8 cellular contexts compared by ENCODE assay signal in the genomic region with DNA sequence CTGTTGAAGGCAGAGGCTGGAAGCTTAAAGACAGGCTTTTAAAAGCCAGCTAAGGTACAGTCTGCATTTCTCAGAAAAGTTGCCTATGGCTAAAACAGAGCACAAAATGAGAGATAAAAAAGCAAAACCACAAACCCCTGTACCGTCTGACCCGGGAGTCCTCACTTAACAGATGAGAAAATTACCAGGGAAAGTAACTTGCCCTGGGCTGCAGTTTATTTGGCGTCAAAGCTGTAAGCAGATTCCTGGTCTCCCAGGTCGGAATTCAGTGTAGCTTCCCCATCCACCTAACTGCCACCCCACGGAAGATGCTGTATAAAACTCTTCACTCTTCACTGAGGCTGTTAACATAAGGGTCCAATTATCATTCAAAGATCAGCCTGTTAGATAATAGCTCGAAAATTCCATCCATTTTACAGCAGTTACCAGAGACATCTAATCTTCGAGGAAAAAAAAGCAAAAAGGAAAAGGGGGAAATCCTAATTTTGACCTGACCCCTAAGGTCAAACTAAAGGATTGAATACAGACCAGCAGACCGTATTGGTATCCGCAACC. TPM values are rescaled to one million over a fixed set of nuclear protein-coding genes. Genes with fewer than 3 reads are reported as not detected.
A peak's percentile ranks its signal among the peaks of the same experiment; 100 is the strongest.
DNase-seq lines count a peak whose midpoint lies in the region; ATAC-seq and TF ChIP-seq lines count a peak whose summit lies in the region.

No MANE protein-coding gene starts in this region.

- no peak for TF ChIP-seq RAD21 in HCT116 (IDR thresholded peaks at IDR 0.05; ENCODE audit: low read depth)

- H3K27me3 ChIP-seq in HCT116 (ENCODE audit: insufficient read depth, low read length), result no peaks in the 10 kb centered on the region

- BruUV-seq in HCT116 (replicated peaks; lab: Mats Ljungman, UMichigan), result TSS peak; percentile 61

- RAD21 ChIA-PET in HCT116 (lab: Charles Lee; ENCODE audit: low non-redundant PET in 1 of 2, low total read pairs in 2 of 2, uncharacterized antibody in 2 of 2, unreplicated experiment in 2 of 2), result no interaction called here

- peak overlapping the region; percentile 79 for H3K4me2 ChIP-seq in HCT116 (ENCODE audit: low read length)

- TF ChIP-seq CTCF in HCT116 (IDR thresholded peaks at IDR 0.05 in 2 of 3, conservative IDR thresholded peaks at IDR 0.05 in 1 of 3; ENCODE audit: borderline replicate concordance in 1 of 3, insufficient read depth in 1 of 3, low read depth in 2 of 3, low read length in 2 of 3), result no peak
- no peak for TF ChIP-seq CTCF in WTC11 (IDR thresholded peaks at IDR 0.05)

- H3K27ac ChIP-seq in HCT116 (ENCODE audit: low read depth, low read length), result peak overlapping the region; percentile 99

- H3K27me3 Mint-ChIP-seq in WTC11 (ENCODE audit: low read depth), result peaks cover 22% of the 10 kb centered on the region

- peak overlapping the region; percentile 95 for H3K27ac Mint-ChIP-seq in WTC11
- H3K27ac Mint-ChIP-seq in stimulated activated effector memory CD8-positive, alpha-beta T cell treated with anti-CD3 and anti-CD28 coated beads, Interleukin-12 subunit alpha, Interleukin-12 subunit beta, amount 100 ng/mL, for 72 hours, result peak overlapping the region; percentile 67

- H3K36me3 Mint-ChIP-seq in WTC11, result peaks cover 2% of the 10 kb centered on the region; the same call in 1 of the 2 replicates
- peaks cover 20% of the 10 kb centered on the region for H3K36me3 Mint-ChIP-seq in stimulated activated effector memory CD8-positive, alpha-beta T cell treated with anti-CD3 and anti-CD28 coated beads, Interleukin-12 subunit alpha, Interleukin-12 subunit beta, amount 100 ng/mL, for 72 hours

- H4K20me1 ChIP-seq in HCT116 (ENCODE audit: insufficient read depth), result peaks cover 12% of the 10 kb centered on the region; the same call in 1 of the 2 replicates

- peak overlapping the region; percentile 96 for H3K4me3 Mint-ChIP-seq in WTC11
- peak overlapping the region; percentile 89 for H3K4me3 Mint-ChIP-seq in stimulated activated effector memory CD8-positive, alpha-beta T cell treated with anti-CD3 and anti-CD28 coated beads, Interleukin-12 subunit alpha, Interleukin-12 subunit beta, amount 100 ng/mL, for 72 hours

- peaks cover 9 to 19% of the 10 kb centered on the region in 2 experiments; a peak in 3 of 4 replicates for H3K4me1 ChIP-seq in HCT116 (ENCODE audit: control insufficient read depth in 1 of 2, insufficient read depth in 2 of 2, low read length in 2 of 2)

- POLR2A ChIA-PET in HCT116 (lab: Charles Lee) (no interaction called here), WTC11 (lab: Charles Lee) (interaction anchor here (0.7 kb wide), 1 partner anchor 15 kb away, joined by 3 read pairs; no protein-coding TSS in a partner anchor)

- CTCF ChIA-PET in HCT116 (lab: Charles Lee) (no interaction called here), WTC11 (lab: Charles Lee) (interaction anchor here (0.9 to 1.3 kb wide), 2 partner anchors 99 to 152 kb away, joined by 3 to 8 read pairs; no protein-coding TSS in a partner anchor)

- peak overlapping the region; percentile 85 to 91 for H3K4me3 ChIP-seq in HCT116 (replicated peaks in 1 of 2; ENCODE audit: low read depth in 1 of 2, low read length in 2 of 2)
- H3K4me3 ChIP-seq in iPS-11a (ENCODE audit: low read depth, low read length), result peak overlapping the region; percentile 75

- no peaks in the 10 kb centered on the region for H3K9me2 ChIP-seq in HCT116 (ENCODE audit: insufficient read depth)

- intact Hi-C loops in HCT116 (cut with micrococcal nuclease), result loop anchor here (2.0 kb wide), 1 partner anchor 100 kb away; no protein-coding TSS in a partner anchor

- H3K79me2 ChIP-seq in HCT116 (ENCODE audit: insufficient read depth, low read length), result peaks cover 67% of the 10 kb centered on the region

- TF ChIP-seq POLR2A in HCT116 (IDR thresholded peaks at IDR 0.05; ENCODE audit: borderline replicate concordance, extremely low read depth, insufficient read depth, insufficient read length), result no peak

- H3K4me1 Mint-ChIP-seq in WTC11, result peaks cover 35% of the 10 kb centered on the region
- peaks cover 34% of the 10 kb centered on the region for H3K4me1 Mint-ChIP-seq in stimulated activated effector memory CD8-positive, alpha-beta T cell treated with anti-CD3 and anti-CD28 coated beads, Interleukin-12 subunit alpha, Interleukin-12 subunit beta, amount 100 ng/mL, for 72 hours

- ATAC-seq in HCT116 (no peak), WTC11 (no peak)
- ATAC-seq in stimulated activated effector memory CD8-positive, alpha-beta T cell treated with anti-CD3 and anti-CD28 coated beads, Interleukin-12 subunit alpha, Interleukin-12 subunit beta, amount 100 ng/mL, for 72 hours, result no peak
- ATAC-seq in activated CD4-positive, CD25-positive, alpha-beta regulatory T cell treated with anti-CD3 and anti-CD28 coated beads, Interleukin-2, amount 50 U/mL, for 24 hours, result no peak

- H3K9me3 ChIP-seq in HCT116 (ENCODE audit: control insufficient read depth in 1 of 2, insufficient read depth in 1 of 2, low read depth in 1 of 2, low read length in 2 of 2), result no peaks in the 10 kb centered on the region

- no peak overlapping the region for H2AFZ ChIP-seq in HCT116 (ENCODE audit: low read depth, low read length, poor library complexity, severe bottlenecking)

- H3K9me3 Mint-ChIP-seq in WTC11, result no peaks in the 10 kb centered on the region
- no peaks in the 10 kb centered on the region for H3K9me3 Mint-ChIP-seq in stimulated activated effector memory CD8-positive, alpha-beta T cell treated with anti-CD3 and anti-CD28 coated beads, Interleukin-12 subunit alpha, Interleukin-12 subunit beta, amount 100 ng/mL, for 72 hours

- no peak for DNase-seq in HCT116 (ENCODE audit: low read depth, low spot score)
- DNase-seq in WTC11 (ENCODE audit: low spot score), result no peak
- no peak for DNase-seq in stimulated activated effector memory CD8-positive, alpha-beta T cell treated with anti-CD3 and anti-CD28 coated beads, Interleukin-12 subunit alpha, Interleukin-12 subunit beta, amount 100 ng/mL, for 72 hours (ENCODE audit: low spot score in 2 of 2)
- no peak for DNase-seq in SHP77 treated with DMSO at 0.1 percent for 48 hours (lab: John Stamatoyannopoulos, UW)
- DNase-seq in stimulated activated CD4-positive, alpha-beta T cell treated with anti-CD3 and anti-CD28 coated beads, Interleukin-2, amount 100 ng/mL, for 24 hours, result no peak
- DNase-seq in GM19240 (ENCODE audit: insufficient read length, low spot score), result no peak

- H3K36me3 ChIP-seq in HCT116 (ENCODE audit: control insufficient read depth in 1 of 2, insufficient read depth in 2 of 2, low read length in 2 of 2), result no peaks in the 10 kb centered on the region

- H3K9ac ChIP-seq in HCT116 (ENCODE audit: low read length), result peak overlapping the region; percentile 99

TF ChIP-seq in HCT116, 20 proteins besides CTCF, POLR2A, EP300 and RAD21 (continues in another document):
- TF ChIP-seq SIN3A (IDR thresholded peaks at IDR 0.05; ENCODE audit: low read depth) (no peak), ZNF274 (IDR thresholded peaks at IDR 0.05; ENCODE audit: low read depth, low read length) (no peak), JUND (IDR thresholded peaks at IDR 0.05) (no peak), SP1 (IDR thresholded peaks at IDR 0.05; ENCODE audit: low read depth) (no peak), EGR1 (IDR thresholded peaks at IDR 0.05; ENCODE audit: low read depth) (no peak), FOSL1 (IDR thresholded peaks at IDR 0.05; ENCODE audit: low read depth) (no peak), EZH2phosphoT487 (IDR thresholded peaks at IDR 0.05; ENCODE audit: borderline replicate concordance) (no peak), MAX (IDR thresholded peaks at IDR 0.05) (no peak)

TF ChIP-seq in WTC11, 78 proteins besides CTCF, POLR2A, EP300 and RAD21:
- TF ChIP-seq SOX15 (CRISPR knock-in tag; IDR thresholded peaks at IDR 0.05), result no peak
- TF ChIP-seq, protein P1, sequence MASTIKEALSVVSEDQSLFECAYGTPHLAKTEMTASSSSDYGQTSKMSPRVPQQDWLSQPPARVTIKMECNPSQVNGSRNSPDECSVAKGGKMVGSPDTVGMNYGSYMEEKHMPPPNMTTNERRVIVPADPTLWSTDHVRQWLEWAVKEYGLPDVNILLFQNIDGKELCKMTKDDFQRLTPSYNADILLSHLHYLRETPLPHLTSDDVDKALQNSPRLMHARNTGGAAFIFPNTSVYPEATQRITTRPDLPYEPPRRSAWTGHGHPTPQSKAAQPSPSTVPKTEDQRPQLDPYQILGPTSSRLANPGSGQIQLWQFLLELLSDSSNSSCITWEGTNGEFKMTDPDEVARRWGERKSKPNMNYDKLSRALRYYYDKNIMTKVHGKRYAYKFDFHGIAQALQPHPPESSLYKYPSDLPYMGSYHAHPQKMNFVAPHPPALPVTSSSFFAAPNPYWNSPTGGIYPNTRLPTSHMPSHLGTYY (CRISPR knock-in tag; IDR thresholded peaks at IDR 0.05), result no peak
- TF ChIP-seq RORB (CRISPR knock-in tag; IDR thresholded peaks at IDR 0.05), result no peak
- TF ChIP-seq HMGXB4 (CRISPR knock-in tag; IDR thresholded peaks at IDR 0.05), result no peak
TF ChIP-seq in WTC11: peak in this region for 0.

RNA-seq across cellular contexts. Expression of gene TCF20, which starts 1.5 kb away (rescaled TPM):
- total RNA-seq in HCT116 (2021; ENCODE audit: unreplicated experiment) (66.7 TPM), WTC11 (2021) (68.6 to 77.0 TPM (median 74.3 TPM) in 3 replicates)
- polyA plus RNA-seq in HCT116 (2012), result 28.4 and 32.7 TPM in 2 replicates
